ENCODE assay signal across 19 cellular contexts in the genomic region with DNA sequence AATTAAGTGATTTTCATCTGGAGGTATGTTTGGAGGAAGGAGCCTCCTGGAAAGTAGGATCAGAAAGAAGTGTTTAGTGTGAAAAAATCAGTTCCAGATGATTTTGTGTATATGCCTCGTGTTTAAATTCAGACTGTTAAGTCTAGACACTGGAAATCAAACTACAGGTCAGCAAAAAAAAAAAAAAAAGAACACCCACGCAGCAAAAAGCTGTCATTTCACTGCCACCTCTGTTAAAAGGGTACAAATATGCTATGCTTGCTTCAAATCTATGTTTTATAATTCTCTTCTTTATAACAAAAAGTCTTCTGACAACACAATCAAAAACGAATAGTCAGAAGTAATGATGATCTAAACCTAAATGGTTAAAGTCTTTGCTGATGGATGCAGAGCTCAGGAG.
A peak's percentile ranks its signal among the peaks of the same experiment; 100 is the strongest.
DNase-seq lines count a peak whose midpoint lies in the region; ATAC-seq and TF ChIP-seq lines count a peak whose summit lies in the region.
"Had no signal": no experiment of that assay in that cellular context is flagged by ENCODE, and none has a peak within 500 bp of the region (broad histone marks: within the 10 kb centered on the region; RNA-seq: fewer than 3 reads in every experiment).

No MANE protein-coding gene starts in this region.

- H2AK9ac ChIP-seq in IMR-90 (replicated peaks; ENCODE audit: low read depth, low read length, poor library complexity) = no peak overlapping the region

- no peak overlapping the region for H2BK120ac ChIP-seq in IMR-90 (ENCODE audit: low read depth, low read length)

- peak overlapping the region in 8 of 10 experiments; percentile 18 to 47 (median 30); a peak in 10 of 20 replicates for H3K4me3 ChIP-seq in BLaER1 treated with 17β-estradiol and CSF1 and Interleukin-3, amounts not matched to agents 10 nM and 100 nM
- H3K4me3 ChIP-seq in IMR-90 (ENCODE audit: insufficient read depth, low read depth, low read length) = no peak overlapping the region
- H3K4me3 ChIP-seq in effector memory CD4-positive, alpha-beta T cell (ENCODE audit: insufficient read depth, low read depth, low read length, poor library complexity, severe bottlenecking) = no peak overlapping the region
- H3K4me3 ChIP-seq: MG63 had no signal

- H2AFZ ChIP-seq in IMR-90 (replicated peaks; ENCODE audit: low read length, poor library complexity) = no peak overlapping the region

- in situ Hi-C loops in IMR-90 (cut with MboI; ENCODE audit: low sequenced_read_pairs) = no loop called here

- peak overlapping the region; percentile 77 to 92 (median 87) for H3K4me2 ChIP-seq in BLaER1 treated with 17β-estradiol and CSF1 and Interleukin-3, amounts not matched to agents 10 nM and 100 nM
- peak overlapping the region; percentile 79; the same call in 1 of the 2 replicates for H3K4me2 ChIP-seq in IMR-90 (ENCODE audit: low read depth, low read length)
- H3K4me2 ChIP-seq: SK-N-SH had no signal

- no peak overlapping the region for H2BK5ac ChIP-seq in IMR-90 (ENCODE audit: low read depth, low read length, poor library complexity, severe bottlenecking)

- intact Hi-C loops in IMR-90 (cut with micrococcal nuclease) = no loop called here

- dilution Hi-C loops in IMR-90 (cut with HindIII; ENCODE audit: low sequenced_read_pairs, unreplicated experiment) = no loop called here

- no peak overlapping the region; the same call in 1 of the 2 replicates for H3K14ac ChIP-seq in IMR-90 (replicated peaks; ENCODE audit: low read depth, low read length)

- H4K91ac ChIP-seq in IMR-90 (ENCODE audit: insufficient read depth, low read depth, low read length) = no peak overlapping the region

- H3K9me3 Mint-ChIP-seq in effector memory CD8-positive, alpha-beta T cell = no peaks in the 10 kb centered on the region
- no peaks in the 10 kb centered on the region for H3K9me3 Mint-ChIP-seq in nephron
- H3K9me3 Mint-ChIP-seq: CD4-positive, alpha-beta T cell had no signal

- no peaks in the 10 kb centered on the region for H3K36me3 ChIP-seq in BLaER1 treated with 17β-estradiol and CSF1 and Interleukin-3, amounts not matched to agents 10 nM and 100 nM
- no peaks in the 10 kb centered on the region for H3K36me3 ChIP-seq in IMR-90 (ENCODE audit: control insufficient read depth, insufficient read depth, low read length)
- H3K36me3 ChIP-seq in effector memory CD4-positive, alpha-beta T cell (ENCODE audit: control insufficient read depth, insufficient read depth, low read length) = no peaks in the 10 kb centered on the region
- H3K36me3 ChIP-seq: MG63 had no signal

- no peak overlapping the region for H2BK15ac ChIP-seq in IMR-90 (ENCODE audit: low read depth, low read length)

- peaks cover 0 to 7% of the 10 kb centered on the region in 2 experiments; a peak in 1 of 4 replicates for H3K79me1 ChIP-seq in IMR-90 (ENCODE audit: low read depth in 1 of 2, low read length in 2 of 2)

- peak overlapping the region; percentile 56 to 76 for H3K27ac Mint-ChIP-seq in effector memory CD8-positive, alpha-beta T cell
- peak overlapping the region; percentile 17 to 42 (median 39) for H3K27ac Mint-ChIP-seq in nephron
- H3K27ac Mint-ChIP-seq: CD4-positive, alpha-beta T cell had no signal

- H4K20me1 ChIP-seq in BLaER1 treated with 17β-estradiol and CSF1 and Interleukin-3, amounts not matched to agents 10 nM and 100 nM = no peaks in the 10 kb centered on the region
- H4K20me1 ChIP-seq in IMR-90 (ENCODE audit: insufficient read depth, low read length) = no peaks in the 10 kb centered on the region

- no peak overlapping the region for H2BK20ac ChIP-seq in IMR-90 (ENCODE audit: low read depth, low read length)

- H4K8ac ChIP-seq in IMR-90 (ENCODE audit: low read depth in 2 of 2, low read length in 2 of 2) = no peak overlapping the region

- no peak overlapping the region for H3K4ac ChIP-seq in IMR-90 (ENCODE audit: low read depth, low read length)

- BruUV-seq in IMR-90 (replicated peaks; lab: Mats Ljungman, UMichigan) = no TSS peak

- H4K5ac ChIP-seq in IMR-90 (ENCODE audit: low read depth, low read length) = no peak overlapping the region

- no peak overlapping the region for H2AK5ac ChIP-seq in IMR-90 (ENCODE audit: low read depth, low read length)

- H3K9me1 ChIP-seq in IMR-90 (ENCODE audit: insufficient read depth, low read length) = peaks cover 4% of the 10 kb centered on the region

- no peak overlapping the region for H3K18ac ChIP-seq in IMR-90 (ENCODE audit: low read depth, low read length)

- peaks cover 3% of the 10 kb centered on the region for H3K36me3 Mint-ChIP-seq in effector memory CD8-positive, alpha-beta T cell (ENCODE audit: insufficient read depth)
- no peaks in the 10 kb centered on the region for H3K36me3 Mint-ChIP-seq in nephron (ENCODE audit: low read depth)

- TF ChIP-seq RAD21 in IMR-90 (IDR thresholded peaks at IDR 0.05; ENCODE audit: low read length) = no peak

- TF ChIP-seq CTCF in IMR-90 (conservative IDR thresholded peaks at IDR 0.05; ENCODE audit: low read depth, low read length) = no peak
- TF ChIP-seq CTCF in nephron (IDR thresholded peaks at IDR 0.05; ENCODE audit: unreplicated experiment in 3 of 3) = no peak

- peak overlapping the region in 9 of 11 experiments; percentile 21 to 60 (median 52); a peak in 15 of 22 replicates for H3K27ac ChIP-seq in BLaER1 treated with 17β-estradiol and CSF1 and Interleukin-3, amounts not matched to agents 10 nM and 100 nM
- no peak overlapping the region for H3K27ac ChIP-seq in IMR-90 (ENCODE audit: insufficient read depth, low read length)
- H3K27ac ChIP-seq in effector memory CD4-positive, alpha-beta T cell (ENCODE audit: insufficient read depth, low read length, poor library complexity, severe bottlenecking) = no peak overlapping the region

- H3K4me1 ChIP-seq in BLaER1 treated with 17β-estradiol and CSF1 and Interleukin-3, amounts not matched to agents 10 nM and 100 nM = peaks cover 24 to 58% (median 50%) of the 10 kb centered on the region in 10 experiments
- peaks cover 9% of the 10 kb centered on the region for H3K4me1 ChIP-seq in IMR-90 (ENCODE audit: control insufficient read depth, insufficient read depth, low read length)
- no peaks in the 10 kb centered on the region for H3K4me1 ChIP-seq in effector memory CD4-positive, alpha-beta T cell (ENCODE audit: control insufficient read depth, insufficient read depth, low read length, poor library complexity, severe bottlenecking)

- no peak for TF ChIP-seq POLR2A in IMR-90 (IDR thresholded peaks at IDR 0.05; ENCODE audit: low read depth, low read length)

- no CpG with 5 or more reads among the region's 3 CpGs for WGBS in IMR-90 (ENCODE audit: extremely low coverage in 2 of 2, insufficient read length in 1 of 2), 2 experiments

- H3K9me3 ChIP-seq in BLaER1 treated with 17β-estradiol and CSF1 and Interleukin-3, amounts not matched to agents 10 nM and 100 nM (replicated peaks in 1 of 11) = no peaks in the 10 kb centered on the region
- H3K9me3 ChIP-seq in IMR-90 (ENCODE audit: control insufficient read depth, insufficient read depth, low read length) = no peaks in the 10 kb centered on the region
- H3K9me3 ChIP-seq in effector memory CD4-positive, alpha-beta T cell (ENCODE audit: control insufficient read depth, low read length) = no peaks in the 10 kb centered on the region
- H3K9me3 ChIP-seq: MG63, SK-N-SH had no signal

- no peak overlapping the region for H3K4me3 Mint-ChIP-seq in effector memory CD8-positive, alpha-beta T cell
- H3K4me3 Mint-ChIP-seq in nephron = no peak overlapping the region
- H3K4me3 Mint-ChIP-seq: CD4-positive, alpha-beta T cell had no signal

- POLR2A ChIA-PET in IMR-90 (lab: Charles Lee; ENCODE audit: unreplicated experiment) = no interaction called here

- H3K27me3 Mint-ChIP-seq in effector memory CD8-positive, alpha-beta T cell = no peaks in the 10 kb centered on the region
- H3K27me3 Mint-ChIP-seq in nephron (ENCODE audit: low read depth) = peaks cover 4% of the 10 kb centered on the region
- H3K27me3 Mint-ChIP-seq: CD4-positive, alpha-beta T cell had no signal

- no peak for ATAC-seq in IMR-90 (ENCODE audit: low read depth)
- no peak for ATAC-seq in effector memory CD8-positive, alpha-beta T cell (replicated peaks)

- no peak overlapping the region for H3K56ac ChIP-seq in IMR-90 (ENCODE audit: extremely low read depth, insufficient read depth, low read length)

- CTCF ChIA-PET in IMR-90 (lab: Yijun Ruan, JAX) = no interaction called here

- H3K4me1 Mint-ChIP-seq in effector memory CD8-positive, alpha-beta T cell (ENCODE audit: low read depth in 2 of 2) = peaks cover 5 to 8% of the 10 kb centered on the region in 2 donors
- H3K4me1 Mint-ChIP-seq in nephron = peaks cover 17% of the 10 kb centered on the region

- H3K23ac ChIP-seq in IMR-90 (ENCODE audit: low read depth, low read length) = no peak overlapping the region

- H3K27me3 ChIP-seq in BLaER1 treated with 17β-estradiol and CSF1 and Interleukin-3, amounts not matched to agents 10 nM and 100 nM = no peaks in the 10 kb centered on the region; a peak in 1 of 22 replicates
- no peaks in the 10 kb centered on the region for H3K27me3 ChIP-seq in IMR-90 (ENCODE audit: control insufficient read depth, insufficient read depth, low read length)
- no peaks in the 10 kb centered on the region for H3K27me3 ChIP-seq in effector memory CD4-positive, alpha-beta T cell (replicated peaks; ENCODE audit: control insufficient read depth, insufficient read depth, low read length, poor library complexity, severe bottlenecking)
- H3K27me3 ChIP-seq: MG63 had no signal

- peak overlapping the region in 10 of 11 experiments; percentile 7 to 60 (median 46); a peak in 15 of 22 replicates for H3K9ac ChIP-seq in BLaER1 treated with 17β-estradiol and CSF1 and Interleukin-3, amounts not matched to agents 10 nM and 100 nM
- H3K9ac ChIP-seq in IMR-90 (ENCODE audit: low read depth, low read length) = no peak overlapping the region
- H3K9ac ChIP-seq: SK-N-SH had no signal

- no peak for DNase-seq in IMR-90
- no peak for DNase-seq in effector memory CD8-positive, alpha-beta T cell
- DNase-seq in NCI-H146 treated with DMSO at 0.1 percent for 48 hours (lab: John Stamatoyannopoulos, UW; ENCODE audit: unreplicated experiment) = no peak
- no peak for DNase-seq in hepatic stellate cell (ENCODE audit: low spot score)
- no peak for DNase-seq in effector memory CD4-positive, alpha-beta T cell
- DNase-seq in NCI-H2081 treated with DMSO at 0.1 percent for 48 hours (lab: John Stamatoyannopoulos, UW) = no peak
- DNase-seq: CD4-positive, alpha-beta T cell; DMS79; GOT3; MG63; NCI-H1092 treated with DMSO at 0.1 percent for 48 hours; NCI-H1694; NCI-H2107; NCI-H226; NCI-H524 treated with DMSO at 0.1 percent for 48 hours; SHP77; SK-N-SH had no signal

TF ChIP-seq in IMR-90, 13 proteins besides CTCF, POLR2A, EP300 and RAD21 (continues in another document):
- TF ChIP-seq BHLHE40 (IDR thresholded peaks at IDR 0.05; ENCODE audit: low read depth, low read length) (no peak), MXI1 (IDR thresholded peaks at IDR 0.05; ENCODE audit: borderline replicate concordance, low read depth, low read length) (no peak), RFX5 (IDR thresholded peaks at IDR 0.05; ENCODE audit: low read depth, low read length) (no peak), NFE2L2 (IDR thresholded peaks at IDR 0.05; ENCODE audit: low read depth, low read length) (no peak), RCOR1 (IDR thresholded peaks at IDR 0.05; ENCODE audit: insufficient replicate concordance, low read length) (no peak), CHD1 (IDR thresholded peaks at IDR 0.05; ENCODE audit: low read depth, low read length) (no peak)

Comparison
In these comparisons a context has a peak if more than half of its experiments do, and no peak if none do; other contexts are left out.
1. H3K27ac ChIP-seq: peak in BLaER1 treated with 17β-estradiol and CSF1 and Interleukin-3, amounts not matched to agents 10 nM and 100 nM (9 of 11); none in IMR-90 (single experiment) and effector memory CD4-positive, alpha-beta T cell (single experiment).
2. H3K4me3 ChIP-seq: peak in BLaER1 treated with 17β-estradiol and CSF1 and Interleukin-3, amounts not matched to agents 10 nM and 100 nM (8 of 10); none in IMR-90 (single experiment) and effector memory CD4-positive, alpha-beta T cell (single experiment).